In the genomic region with DNA sequence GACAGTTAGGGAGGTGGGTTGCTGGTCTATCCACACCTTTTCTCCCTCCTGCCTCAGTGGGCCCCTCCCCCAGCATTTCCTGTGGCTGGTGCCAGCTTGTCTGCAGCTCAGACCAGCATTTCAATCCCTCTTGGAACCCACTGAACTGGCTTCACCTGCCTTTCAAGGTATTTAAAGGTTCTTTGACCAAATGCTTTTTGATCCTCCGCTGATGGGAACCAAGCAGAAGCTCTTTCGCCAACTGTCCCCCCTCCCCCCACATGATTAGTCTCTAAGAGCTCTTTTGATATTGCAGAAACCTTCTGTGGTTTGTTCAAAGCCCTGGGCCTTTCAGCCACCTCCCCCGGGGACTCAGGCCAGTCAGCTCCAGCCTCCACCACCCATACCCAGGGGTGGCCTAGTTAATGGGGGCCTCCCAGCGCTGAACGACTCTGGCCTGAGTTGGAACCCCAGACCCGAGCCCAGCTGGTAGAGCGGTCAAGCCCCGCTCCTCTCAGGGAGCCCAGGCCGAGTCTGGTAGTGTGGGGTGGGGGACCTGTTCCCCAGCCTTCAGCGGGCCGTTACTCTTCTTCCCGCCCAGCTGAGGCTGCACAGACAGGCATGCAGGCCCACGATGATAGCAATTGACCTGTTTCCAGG, we compare ENCODE assay signal across 11 cellular contexts. TPM values are rescaled to one million over a fixed set of nuclear protein-coding genes. Genes with fewer than 3 reads are reported as not detected.
A peak's percentile ranks its signal among the peaks of the same experiment; 100 is the strongest.
DNase-seq lines count a peak whose midpoint lies in the region; ATAC-seq, FAIRE-seq and TF ChIP-seq lines count a peak whose summit lies in the region.
"Had no signal": no experiment of that assay in that cellular context is flagged by ENCODE, and none has a peak within 500 bp of the region (broad histone marks: within the 10 kb centered on the region; RNA-seq: fewer than 3 reads in every experiment).

No MANE protein-coding gene starts in this region.

- FAIRE-seq in H1 (lab: Jason Lieb, UNC) = no peak

- peak overlapping the region; percentile 76 for H2BK120ac ChIP-seq in H1 (replicated peaks; ENCODE audit: low read depth, low read length)

- peaks cover 20% of the 10 kb centered on the region for H3K4me1 ChIP-seq in HUES6 (ENCODE audit: control insufficient read depth, insufficient read depth, low read length)
- H3K4me1 ChIP-seq in H1 (replicated peaks in 1 of 4; ENCODE audit: control insufficient read depth in 3 of 4, insufficient read depth in 4 of 4, low read length in 3 of 4) = peaks cover 0 to 19% (median 14%) of the 10 kb centered on the region in 4 experiments; a peak in 6 of 7 replicates
- peaks cover 7% of the 10 kb centered on the region for H3K4me1 ChIP-seq in psoas muscle

- no peak for TF ChIP-seq EP300 in H1 (IDR thresholded peaks at IDR 0.05; ENCODE audit: borderline replicate concordance in 1 of 2, low read depth in 2 of 2, low read length in 2 of 2)

- H3K27me3 ChIP-seq in HUES6 (ENCODE audit: control insufficient read depth, insufficient read depth, low read length) (peaks cover 57% of the 10 kb centered on the region), H1 (replicated peaks in 1 of 4; ENCODE audit: control insufficient read depth in 3 of 4, extremely low read depth in 1 of 4, insufficient read depth in 3 of 4, low read length in 3 of 4) (peaks cover 2 to 29% (median 18%) of the 10 kb centered on the region in 4 experiments; a peak in 5 of 7 replicates), psoas muscle (ENCODE audit: insufficient read depth in 3 of 3, low read length in 2 of 3) (peaks cover 0 to 1% (median 0%) of the 10 kb centered on the region in 3 donors)
- H3K27me3 ChIP-seq: body of pancreas had no signal

- peak overlapping the region; percentile 99; the same call in 1 of the 2 replicates for H2BK15ac ChIP-seq in H1 (ENCODE audit: low read length)

- H3K4me3 ChIP-seq in HUES6 (ENCODE audit: low read depth, low read length) (peak overlapping the region; percentile 61), H1 (ENCODE audit: extremely low read depth in 1 of 4, insufficient read depth in 2 of 4, low read depth in 3 of 4, low read length in 4 of 4) (peak overlapping the region; percentile 40 to 68 (median 54); a peak in 7 of 8 replicates), psoas muscle (peak overlapping the region; percentile 72)

- TF ChIP-seq RAD21 in H1 (IDR thresholded peaks at IDR 0.05 in 1 of 2, conservative IDR thresholded peaks at IDR 0.05 in 1 of 2; ENCODE audit: low read depth in 2 of 2, low read length in 2 of 2) = no peak

- H4K8ac ChIP-seq in H1 (ENCODE audit: extremely low read depth, insufficient read depth, low read length) = peak overlapping the region; percentile 87

- no peak overlapping the region for H3K14ac ChIP-seq in H1 (ENCODE audit: insufficient read length)

- 28% methylated on average over 12 of the region's 13 CpGs; no CpG with 5 or more reads in 1 of the 2 experiments for WGBS in H1 (ENCODE audit: extremely low coverage in 1 of 2, insufficient coverage in 1 of 2, insufficient read length in 1 of 2, insufficient replicate concordance in 2 of 2, low coverage in 1 of 2, low lambda C conversion rate in 2 of 2, missing lambda C conversion rate in 1 of 2), 2 experiments
- WGBS in psoas muscle, 3 donors = 64 to 68% (median 67%) methylated on average over 13 of the region's 13 CpGs

- H3K36me3 ChIP-seq in HUES6 (ENCODE audit: control insufficient read depth, insufficient read depth, low read length) (no peaks in the 10 kb centered on the region), H1 (ENCODE audit: control insufficient read depth in 2 of 4, insufficient read depth in 4 of 4, low read length in 3 of 4) (no peaks in the 10 kb centered on the region), psoas muscle (ENCODE audit: insufficient read depth in 1 of 2, low read depth in 1 of 2) (no peaks in the 10 kb centered on the region)

- H4K20me1 ChIP-seq in H1 (replicated peaks in 1 of 2; ENCODE audit: control insufficient read depth in 1 of 2, insufficient read depth in 2 of 2, low read length in 2 of 2) = peaks cover 0 to under 1% of the 10 kb centered on the region in 2 experiments

- CTCF ChIA-PET in H1 (lab: Charles Lee; ENCODE audit: partially characterized antibody) = interaction anchor here (1.0 to 17.1 kb wide), 17 partner anchors 8 to 126 kb away, joined by 3 to 335 read pairs (median 7); a partner anchor contains a TSS

- TF ChIP-seq CTCF in C4-2B (conservative IDR thresholded peaks at IDR 0.05) (no peak), H1 (IDR thresholded peaks at IDR 0.05; ENCODE audit: control extremely low read depth in 1 of 3, insufficient read depth in 1 of 3, low read depth in 1 of 3, low read length in 3 of 3) (no peak), psoas muscle (IDR thresholded peaks at IDR 0.05) (no peak)

- POLR2A ChIA-PET in H1 (lab: Charles Lee; ENCODE audit: partially characterized antibody) = interaction anchor here (0.6 to 4.6 kb wide), 10 partner anchors 9 to 157 kb away, joined by 3 to 34 read pairs (median 4); a partner anchor contains a TSS

- H2BK20ac ChIP-seq in H1 (ENCODE audit: low read length) = no peak overlapping the region

- H3K4ac ChIP-seq in H1 (replicated peaks; ENCODE audit: insufficient read length, low read depth, low read length) = peak overlapping the region; percentile 89

- ATAC-seq in psoas muscle = peak in 1 of 4 donors; percentile 3
- ATAC-seq in HG03520 (IDR thresholded peaks at IDR 0.05; ENCODE audit: unreplicated experiment) = no peak

- no peaks in the 10 kb centered on the region for H3K79me2 ChIP-seq in H1 (ENCODE audit: control insufficient read depth in 1 of 2, insufficient read depth in 2 of 2, low read length in 2 of 2)

- H3K79me1 ChIP-seq in H1 (ENCODE audit: low read depth, low read length) = no peaks in the 10 kb centered on the region

- H3K4me2 ChIP-seq in H1 (ENCODE audit: insufficient read depth in 1 of 2, low read depth in 2 of 2, low read length in 2 of 2) = peak overlapping the region; percentile 83 to 92

- no peak for DNase-seq in H1 (ENCODE audit: low read depth in 1 of 2, low spot score in 2 of 2)
- no peak for DNase-seq in psoas muscle
- DNase-seq in T-helper 9 cell = no peak
- DNase-seq in HuH-7 (ENCODE audit: low spot score) = no peak
- DNase-seq in germinal center (ENCODE audit: low spot score) = no peak
- DNase-seq: DMS153, NCI-H1930 had no signal

- no peak overlapping the region for H2AFZ ChIP-seq in H1 (ENCODE audit: low read length)

- TF ChIP-seq POLR2A in H1 (IDR thresholded peaks at IDR 0.05; ENCODE audit: control extremely low read depth in 1 of 2, low read depth in 2 of 2, low read length in 2 of 2) = no peak

- H3K56ac ChIP-seq in H1 (replicated peaks; ENCODE audit: insufficient read length, low read depth, low read length) = no peak overlapping the region

- peak overlapping the region; percentile 38 for H4K91ac ChIP-seq in H1 (replicated peaks; ENCODE audit: insufficient read length, low read length)

- H3K23me2 ChIP-seq in H1 (ENCODE audit: low read depth, low read length) = peaks cover 14% of the 10 kb centered on the region

- peak overlapping the region; percentile 53 for H4K5ac ChIP-seq in H1 (ENCODE audit: insufficient read length, low read depth, low read length)

- H3K23ac ChIP-seq in H1 (ENCODE audit: insufficient read length) = no peak overlapping the region

- H3K9ac ChIP-seq in HUES6 (ENCODE audit: low read length) (peak overlapping the region; percentile 25), H1 (replicated peaks in 1 of 4; ENCODE audit: extremely low read depth in 1 of 4, low read depth in 3 of 4, low read length in 3 of 4) (no peak overlapping the region; a peak in 3 of 7 replicates)

- intact Hi-C loops in psoas muscle (cut with DNase I) = no loop called here

- H2BK5ac ChIP-seq in H1 (ENCODE audit: low read depth, low read length) = peak overlapping the region; percentile 78; the same call in 1 of the 2 replicates

- H3K18ac ChIP-seq in H1 (ENCODE audit: extremely low read depth, low read length) = peak overlapping the region; percentile 99

- H3K9me3 ChIP-seq in HUES6 (ENCODE audit: control insufficient read depth, insufficient read depth, low read depth, low read length) = no peaks in the 10 kb centered on the region
- no peaks in the 10 kb centered on the region for H3K9me3 ChIP-seq in H1 (ENCODE audit: insufficient read depth in 2 of 2, low read depth in 1 of 2, low read length in 1 of 2)
- no peaks in the 10 kb centered on the region for H3K9me3 ChIP-seq in psoas muscle
- H3K9me3 ChIP-seq: body of pancreas had no signal

- peak overlapping the region; percentile 84; the same call in 1 of the 2 replicates for H2BK12ac ChIP-seq in H1 (ENCODE audit: low read depth, low read length)

- no peak overlapping the region for H2AK5ac ChIP-seq in H1 (ENCODE audit: low read depth, low read length)

- H3K27ac ChIP-seq in C4-2B (peak overlapping the region; percentile 77), HUES6 (ENCODE audit: low read depth, low read length) (no peak overlapping the region), H1 (ENCODE audit: low read depth, low read length) (no peak overlapping the region), psoas muscle (no peak overlapping the region)

TF ChIP-seq in H1, 55 proteins besides CTCF, POLR2A, EP300 and RAD21 (continues in another document):
- TF ChIP-seq KDM4A (IDR thresholded peaks at IDR 0.05; ENCODE audit: low read depth, low read length, severe bottlenecking) (no peak), TAF7 (optimal IDR thresholded peaks at IDR 0.05; ENCODE audit: borderline replicate concordance, low read depth, low read length) (no peak), CEBPB (IDR thresholded peaks at IDR 0.05; ENCODE audit: low read depth, low read length) (no peak), RBBP5 (IDR thresholded peaks at IDR 0.05; ENCODE audit: borderline replicate concordance, low read depth, low read length) (0 out of 2 replicates have a peak, but pooled peaks have one; percentile 24), SP1 (IDR thresholded peaks at IDR 0.05; ENCODE audit: low read depth, low read length) (peak; percentile 56; the same call in 1 of the 2 replicates), SIRT6 (IDR thresholded peaks at IDR 0.05; ENCODE audit: low read length) (no peak)
- TF ChIP-seq, protein P1, sequence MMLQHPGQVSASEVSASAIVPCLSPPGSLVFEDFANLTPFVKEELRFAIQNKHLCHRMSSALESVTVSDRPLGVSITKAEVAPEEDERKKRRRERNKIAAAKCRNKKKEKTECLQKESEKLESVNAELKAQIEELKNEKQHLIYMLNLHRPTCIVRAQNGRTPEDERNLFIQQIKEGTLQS (IDR thresholded peaks at IDR 0.05; ENCODE audit: insufficient read depth, low read depth, low read length) = no peak

RNA-seq across cellular contexts. Expression of a gene that starts 6.0 kb away (rescaled TPM):
- total RNA-seq in H1 (2021; fragmentation: NEBNext Ultra II Directional; extraction: Animal tissue kit (Norgen Biotek cat#: 25700)) = 10.5 and 10.6 TPM in 2 replicates
- polyA plus RNA-seq in H1 (2011; rRNA removed) (9.6 and 14.4 TPM in 2 replicates), psoas muscle (1 to 10 TPM in 2 of 3 donors, under 1 TPM in 1; 0.96 to 3.5 (median 1.4) TPM)
- 9.2 TPM for polyA plus RNA-seq in H1 (2011; cell fraction: cytosol; rRNA removed)
- 23.5 TPM for polyA plus RNA-seq in H1 (2011; cell fraction: nucleus; rRNA removed)
- 9.2 to 16.6 TPM (median 13.7 TPM) in 4 replicates for polyA plus RNA-seq in H1 (2012, experiment 1 of 2)
- 7.6 TPM for polyA plus RNA-seq in H1 (2012, experiment 2 of 2)
- polyA plus RNA-seq in H1 (2013, experiment 1 of 2) = 10.6 TPM
- 10.5 TPM for polyA plus RNA-seq in H1 (2013, experiment 2 of 2)
- 5.7 and 8.6 TPM in 2 replicates for polyA minus RNA-seq in H1 (2011; rRNA and poly(A)+ RNA removed)
- 8.2 TPM for polyA minus RNA-seq in H1 (2011; cell fraction: cytosol; rRNA and poly(A)+ RNA removed)
- 6.4 TPM for polyA minus RNA-seq in H1 (2011; cell fraction: nucleus; rRNA and poly(A)+ RNA removed)
- 1 to 10 TPM; 1.9 to 2.8 (median 2.1) TPM for total RNA-seq in psoas muscle
